In genomic region chr17:752002-752619, GRCh38 we compare ENCODE assay signal across 8 cellular contexts. TPM values are rescaled to one million over a fixed set of nuclear protein-coding genes. Genes with fewer than 3 reads are reported as not detected.
A peak's percentile ranks its signal among the peaks of the same experiment; 100 is the strongest.
DNase-seq lines count a peak whose midpoint lies in the region; ATAC-seq and TF ChIP-seq lines count a peak whose summit lies in the region.

GEMIN4 (minus strand) TSS chr17:752264; CDS start chr17:752142, 122 bp downstream.

- peak within 1 kb of the TSS; percentile 94 for H3K27ac Mint-ChIP-seq in T-helper 17 cell

- peak within 1 kb of the TSS; percentile 86 to 95 for H3K4me3 ChIP-seq in right atrium auricular region
- H3K4me3 ChIP-seq in psoas muscle = peak within 1 kb of the TSS; percentile 80
- H3K4me3 ChIP-seq in urinary bladder (ENCODE audit: low read depth, low read length) = peak within 1 kb of the TSS; percentile 75

- TF ChIP-seq CTCF in GM13976 (IDR thresholded peaks at IDR 0.05; ENCODE audit: borderline replicate concordance, control extremely low read depth, extremely low read depth, insufficient read depth, missing control alignments) = peak; percentile 94
- TF ChIP-seq CTCF in right atrium auricular region (IDR thresholded peaks at IDR 0.05) = peak; percentile 89 to 96
- peak; percentile 94 for TF ChIP-seq CTCF in psoas muscle (IDR thresholded peaks at IDR 0.05)

- H3K4me1 ChIP-seq in right atrium auricular region (peaks cover 0 to 33% of the 10 kb centered on the region in 2 donors), psoas muscle (peaks cover 7% of the 10 kb centered on the region), urinary bladder (ENCODE audit: insufficient read depth) (peaks cover 1% of the 10 kb centered on the region)

- peaks cover 10% of the 10 kb centered on the region for H3K36me3 ChIP-seq in right atrium auricular region
- H3K36me3 ChIP-seq in psoas muscle (ENCODE audit: insufficient read depth in 1 of 2, low read depth in 1 of 2) = peaks cover 3 to 22% of the 10 kb centered on the region in 2 donors
- peaks cover 1% of the 10 kb centered on the region for H3K36me3 ChIP-seq in urinary bladder (ENCODE audit: insufficient read depth)

- DNase-seq in GM13976 (ENCODE audit: low spot score) = peak; percentile 99
- DNase-seq in NCI-H1105 treated with DMSO at 0.1 percent for 48 hours (lab: John Stamatoyannopoulos, UW) = peak; percentile 69
- peak; percentile 95 to 99 (median 98) for DNase-seq in T-helper 17 cell
- peak; percentile 91 for DNase-seq in right atrium auricular region (ENCODE audit: low spot score)
- DNase-seq in psoas muscle = peak; percentile 92 to 96

- H3K27ac ChIP-seq in angular gyrus (ENCODE audit: low read depth, low read length) (peak within 1 kb of the TSS; percentile 30), right atrium auricular region (peak within 1 kb of the TSS; percentile 91 to 96), psoas muscle (peak within 1 kb of the TSS; percentile 77), urinary bladder (ENCODE audit: low read depth) (peak within 1 kb of the TSS; percentile 80)

- H3K4me3 Mint-ChIP-seq in T-helper 17 cell = peak within 1 kb of the TSS; percentile 95

- WGBS in psoas muscle, 3 donors = 1% methylated on average over 24 to 87 of the region's 87 CpGs
- under 1% methylated on average over 86 of the region's 87 CpGs for WGBS in urinary bladder

- H3K27me3 Mint-ChIP-seq in T-helper 17 cell = no peaks in the 10 kb centered on the region

- in situ Hi-C loops in GM13976 (cut with MboI; ENCODE audit: low sequenced_read_pairs, unreplicated experiment) = no loop called here

- ATAC-seq in HG02678 (IDR thresholded peaks at IDR 0.05; ENCODE audit: unreplicated experiment) (peak; percentile 85), T-helper 17 cell (peak; percentile 89), psoas muscle (peak; percentile 94 to 97 (median 96))

- H3K36me3 Mint-ChIP-seq in T-helper 17 cell (ENCODE audit: low read depth) = peaks cover 5% of the 10 kb centered on the region

- no peaks in the 10 kb centered on the region for H3K9me3 ChIP-seq in T-helper 17 cell (ENCODE audit: control insufficient read depth, low read length, poor library complexity, severe bottlenecking)
- H3K9me3 ChIP-seq in right atrium auricular region = no peaks in the 10 kb centered on the region
- no peaks in the 10 kb centered on the region for H3K9me3 ChIP-seq in psoas muscle

- intact Hi-C loops in psoas muscle (cut with DNase I) = no loop called here

- H3K4me1 Mint-ChIP-seq in T-helper 17 cell = peaks cover 35% of the 10 kb centered on the region

- H3K27me3 ChIP-seq in right atrium auricular region (no peaks in the 10 kb centered on the region), psoas muscle (ENCODE audit: insufficient read depth in 3 of 3, low read length in 2 of 3) (no peaks in the 10 kb centered on the region)

RNA-seq across cellular contexts. Expression of gene GEMIN4, which starts in this region (rescaled TPM):
- 10 to 100 TPM; 11.5 to 13.4 TPM for total RNA-seq in T-helper 17 cell
- total RNA-seq in right atrium auricular region = 10 to 100 TPM in 1 of 2 donors, 1 to 10 TPM in 1; 8.2 to 19.7 TPM
- total RNA-seq in psoas muscle = 10 to 100 TPM; 11.2 to 21.9 (median 14.8) TPM
- polyA plus RNA-seq in psoas muscle = 10 to 100 TPM in 2 of 3 donors, 1 to 10 TPM in 1; 7.2 to 12.6 (median 11.4) TPM
- total RNA-seq in urinary bladder = 7.3 TPM
- 18.8 TPM for polyA plus RNA-seq in urinary bladder

Comparison
In these comparisons a context has a peak if more than half of its experiments do, and no peak if none do; other contexts are left out.
1. Peak in every context shown above with its lines: DNase-seq, ATAC-seq, H3K4me3 ChIP-seq and H3K27ac ChIP-seq.
2. H3K27ac ChIP-seq: peak in every context shown above with its lines; median percentile 94 in right atrium auricular region; 80 in urinary bladder; 77 in psoas muscle; 30 in angular gyrus.